25 cellular contexts compared by ENCODE assay signal in the genomic region with DNA sequence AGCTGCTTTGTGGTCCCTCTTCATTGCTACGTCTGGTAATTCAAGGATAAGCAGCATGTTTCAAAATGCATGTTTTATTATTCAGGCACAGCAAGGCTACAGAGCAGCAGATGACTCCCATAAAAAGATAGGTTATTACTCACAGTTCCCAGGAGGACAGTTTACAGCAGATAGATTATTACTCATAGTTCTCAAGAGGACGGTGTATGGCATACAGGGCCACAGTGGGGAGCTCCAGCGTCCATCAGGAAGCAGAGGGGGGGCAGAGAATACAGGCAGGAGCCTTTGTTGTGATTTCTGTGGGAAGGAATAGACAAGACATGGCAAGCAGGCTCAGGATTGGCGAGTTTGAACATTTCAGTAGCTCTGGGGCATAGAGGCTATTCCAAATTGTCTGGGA.
"Had no signal": no experiment of that assay in that cellular context is flagged by ENCODE, and none has a peak within 500 bp of the region (broad histone marks: within the 10 kb centered on the region; RNA-seq: fewer than 3 reads in every experiment).

No MANE protein-coding gene starts in this region.

- ATAC-seq: activated CD8-positive, alpha-beta T cell treated with anti-CD3 and anti-CD28 coated beads for 36 hours; activated naive CD4-positive, alpha-beta T cell treated with anti-CD3 and anti-CD28 coated beads, Interleukin-2, amount 50 U/mL, for 72 hours; gastrocnemius medialis; heart left ventricle; sciatic nerve; stimulated activated effector memory CD8-positive, alpha-beta T cell treated with anti-CD3 and anti-CD28 coated beads, Interleukin-12 subunit alpha, Interleukin-12 subunit beta, amount 100 ng/mL, for 72 hours had no signal

- H3K4me3 ChIP-seq: breast epithelium, gastrocnemius medialis, heart left ventricle, thoracic aorta, upper lobe of left lung, vagina had no signal

- H3K36me3 ChIP-seq: breast epithelium, gastrocnemius medialis, heart left ventricle, neutrophil, thoracic aorta, upper lobe of left lung, vagina, WERI-Rb-1 had no signal

- H3K27me3 ChIP-seq: breast epithelium, gastrocnemius medialis, heart left ventricle, neutrophil, upper lobe of left lung, vagina had no signal

- H3K27ac ChIP-seq: breast epithelium, gastrocnemius medialis, heart left ventricle, neutrophil, thoracic aorta, upper lobe of left lung, vagina, WERI-Rb-1 had no signal

- DNase-seq: activated CD4-positive, alpha-beta T cell treated with anti-CD3 and anti-CD28 coated beads, Interleukin-2, amount 10 ng/mL, durations not matched to agents 7 days and 5 days; activated CD4-positive, CD25-positive, alpha-beta regulatory T cell treated with anti-CD3 and anti-CD28 coated beads, Interleukin-2, amount 50 U/mL, for 72 hours; activated CD8-positive, alpha-beta T cell treated with anti-CD3 and anti-CD28 coated beads for 36 hours; activated naive CD4-positive, alpha-beta T cell; activated T-cell treated with anti-CD3 and anti-CD28 coated beads, Interleukin-2, amount 50 U/mL, for 48 hours; dermis blood vessel endothelial cell; effector CD4-positive, alpha-beta T cell; gastrocnemius medialis; heart left ventricle; immature natural killer cell; kidney; naive B cell; nephron progenitor cell; small intestine; stimulated activated CD4-positive, alpha-beta T cell treated with anti-CD3 and anti-CD28 coated beads, Interleukin-4, amount 100 ng/mL, for 24 hours; T1000; upper lobe of left lung; WERI-Rb-1 had no signal

- H3K9me3 ChIP-seq: breast epithelium, gastrocnemius medialis, neutrophil, thoracic aorta, upper lobe of left lung, vagina had no signal

- H3K4me1 ChIP-seq: breast epithelium, gastrocnemius medialis, heart left ventricle, upper lobe of left lung, vagina had no signal

- FAIRE-seq: kidney, small intestine had no signal
